Comparison of ENCODE assay signal across 14 cellular contexts in the genomic region with DNA sequence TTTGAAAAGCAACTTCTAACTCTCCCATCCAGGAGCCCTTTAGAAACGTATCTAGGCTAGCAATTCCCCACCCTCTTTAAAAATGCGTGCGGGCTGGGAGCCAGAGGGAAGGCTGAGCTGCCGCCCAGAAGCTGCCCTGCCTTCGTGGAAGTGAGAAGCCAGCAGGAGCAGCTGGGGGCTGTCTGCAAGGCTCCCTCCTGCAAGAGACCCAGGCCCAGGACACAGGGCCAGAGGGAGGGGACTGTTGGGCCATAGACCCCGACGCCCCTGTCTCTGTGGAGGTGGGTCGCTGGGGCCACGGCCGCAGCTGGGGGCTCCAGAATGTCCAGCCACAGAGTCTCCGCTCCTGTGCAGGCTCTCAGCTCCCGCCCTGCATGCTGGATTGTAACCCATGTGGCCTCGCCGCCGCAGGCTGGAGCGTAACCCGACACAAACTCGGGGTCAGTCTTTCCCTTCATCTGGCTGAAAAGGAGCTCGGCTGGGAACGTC. TPM values are rescaled to one million over a fixed set of nuclear protein-coding genes. Genes with fewer than 3 reads are reported as not detected.
DNase-seq lines count a peak whose midpoint lies in the region; ATAC-seq and TF ChIP-seq lines count a peak whose summit lies in the region.
"Had no signal": no experiment of that assay in that cellular context is flagged by ENCODE, and none has a peak within 500 bp of the region (broad histone marks: within the 10 kb centered on the region; RNA-seq: fewer than 3 reads in every experiment).

No MANE protein-coding gene starts in this region.

- H3K27ac ChIP-seq in cardiac muscle cell (no peak overlapping the region), osteoblast (ENCODE audit: low read depth, low read length) (peak overlapping the region; percentile 96), aorta (ENCODE audit: low read depth in 1 of 2, low read length in 2 of 2) (peak overlapping the region in 1 of 2 donors; percentile 66)
- H3K27ac ChIP-seq: A549 had no signal

- H3K36me3 ChIP-seq in cardiac muscle cell = no peaks in the 10 kb centered on the region
- no peaks in the 10 kb centered on the region for H3K36me3 ChIP-seq in osteoblast (ENCODE audit: insufficient read depth, low read length)
- no peaks in the 10 kb centered on the region for H3K36me3 ChIP-seq in aorta (ENCODE audit: control insufficient read depth in 1 of 2, insufficient read depth in 2 of 2, low read length in 1 of 2)

- no peak overlapping the region for H3K4me2 ChIP-seq in osteoblast (ENCODE audit: insufficient read depth, low read length)
- H3K4me2 ChIP-seq: A549 had no signal

- H3K27ac Mint-ChIP-seq in activated naive CD8-positive, alpha-beta T cell treated with anti-CD3 and anti-CD28 coated beads, Interleukin-2, amount 50 U/mL, for 24 hours = no peak overlapping the region
- H3K27ac Mint-ChIP-seq: immature natural killer cell; stimulated activated naive CD8-positive, alpha-beta T cell treated with anti-CD3 and anti-CD28 coated beads, Interleukin-15, Interleukin-2, amounts not matched to agents 100 ng/mL and 50 ng/mL, for 24 hours had no signal

- H3K9me3 Mint-ChIP-seq in activated T-cell treated with anti-CD3 and anti-CD28 coated beads, Interleukin-2, amount 50 U/mL, for 4 hours = peaks cover 3% of the 10 kb centered on the region
- H3K9me3 Mint-ChIP-seq in activated naive CD8-positive, alpha-beta T cell treated with anti-CD3 and anti-CD28 coated beads, Interleukin-2, amount 50 U/mL, for 24 hours = peaks cover 7% of the 10 kb centered on the region

- 54 to 58% methylated on average over 20 of the region's 20 CpGs for WGBS in aorta, 2 donors

- H3K27me3 ChIP-seq in cardiac muscle cell = no peaks in the 10 kb centered on the region
- no peaks in the 10 kb centered on the region for H3K27me3 ChIP-seq in osteoblast (ENCODE audit: insufficient read depth, low read length)
- H3K27me3 ChIP-seq in aorta (ENCODE audit: control insufficient read depth in 1 of 2, insufficient read depth in 2 of 2, low read length in 1 of 2) = no peaks in the 10 kb centered on the region

- peaks cover 6% of the 10 kb centered on the region for H3K4me1 Mint-ChIP-seq in activated T-cell treated with anti-CD3 and anti-CD28 coated beads, Interleukin-2, amount 50 U/mL, for 4 hours (ENCODE audit: low read depth)
- peaks cover 26% of the 10 kb centered on the region for H3K4me1 Mint-ChIP-seq in activated naive CD8-positive, alpha-beta T cell treated with anti-CD3 and anti-CD28 coated beads, Interleukin-2, amount 50 U/mL, for 24 hours
- H3K4me1 Mint-ChIP-seq: immature natural killer cell had no signal

- no peak for ATAC-seq in activated T-cell treated with anti-CD3 and anti-CD28 coated beads, Interleukin-2, amount 50 U/mL, for 4 hours
- ATAC-seq in aorta (ENCODE audit: low FRiP score) (peak; percentile 28), HG03469 (IDR thresholded peaks at IDR 0.05; ENCODE audit: unreplicated experiment) (no peak)
- ATAC-seq in activated naive CD8-positive, alpha-beta T cell treated with anti-CD3 and anti-CD28 coated beads, Interleukin-2, amount 50 U/mL, for 24 hours = no peak
- ATAC-seq: A549, HepG2, SK-N-SH treated with all-trans-retinoic acid at 6 μM for 48 hours had no signal

- no peak for TF ChIP-seq CTCF in cardiac muscle cell (IDR thresholded peaks at IDR 0.05; ENCODE audit: low read depth, low read length)
- no peak for TF ChIP-seq CTCF in osteoblast (IDR thresholded peaks at IDR 0.05; ENCODE audit: extremely low read depth, low read depth, low read length)

- no peak overlapping the region for H3K4me3 Mint-ChIP-seq in activated T-cell treated with anti-CD3 and anti-CD28 coated beads, Interleukin-2, amount 50 U/mL, for 4 hours
- H3K4me3 Mint-ChIP-seq in activated naive CD8-positive, alpha-beta T cell treated with anti-CD3 and anti-CD28 coated beads, Interleukin-2, amount 50 U/mL, for 24 hours = no peak overlapping the region
- H3K4me3 Mint-ChIP-seq: immature natural killer cell had no signal

- no peaks in the 10 kb centered on the region for H4K20me1 ChIP-seq in osteoblast (ENCODE audit: insufficient read depth, low read length)

- no peaks in the 10 kb centered on the region for H3K36me3 Mint-ChIP-seq in activated T-cell treated with anti-CD3 and anti-CD28 coated beads, Interleukin-2, amount 50 U/mL, for 4 hours (ENCODE audit: insufficient read depth)
- H3K36me3 Mint-ChIP-seq in activated naive CD8-positive, alpha-beta T cell treated with anti-CD3 and anti-CD28 coated beads, Interleukin-2, amount 50 U/mL, for 24 hours (ENCODE audit: low read depth) = no peaks in the 10 kb centered on the region
- H3K36me3 Mint-ChIP-seq: immature natural killer cell had no signal

- peak; percentile 1 for DNase-seq in activated T-cell treated with anti-CD3 and anti-CD28 coated beads, Interleukin-2, amount 50 U/mL, for 4 hours
- DNase-seq in activated T-cell treated with anti-CD3 and anti-CD28 coated beads for 4 hours (no peak), cardiac muscle cell (ENCODE audit: low read depth in 1 of 2, low spot score in 1 of 2) (peak; percentile 33 to 70), osteoblast (ENCODE audit: insufficient read length, low spot score, missing footprints) (peak; percentile 80), aorta (peak; percentile 78 to 86), NCI-H82 treated with DMSO at 0.1 percent for 48 hours (lab: John Stamatoyannopoulos, UW; ENCODE audit: unreplicated experiment) (no peak)
- DNase-seq in activated naive CD8-positive, alpha-beta T cell treated with anti-CD3 and anti-CD28 coated beads, Interleukin-2, amount 50 U/mL, for 24 hours = no peak
- DNase-seq: immature natural killer cell; stimulated activated CD4-positive, alpha-beta T cell treated with anti-CD3 and anti-CD28 coated beads, Interleukin-15, amount 100 ng/mL, for 24 hours had no signal

- H3K79me2 ChIP-seq in osteoblast (ENCODE audit: insufficient read depth, low read length) = no peaks in the 10 kb centered on the region

- intact Hi-C loops in aorta (cut with DNase I) = no loop called here

- H3K9me3 ChIP-seq in cardiac muscle cell (ENCODE audit: low read depth) = no peaks in the 10 kb centered on the region
- no peaks in the 10 kb centered on the region for H3K9me3 ChIP-seq in osteoblast (ENCODE audit: low read depth, low read length)
- H3K9me3 ChIP-seq in aorta (ENCODE audit: control insufficient read depth, low read length) = no peaks in the 10 kb centered on the region

- H3K27me3 Mint-ChIP-seq in activated T-cell treated with anti-CD3 and anti-CD28 coated beads, Interleukin-2, amount 50 U/mL, for 4 hours (ENCODE audit: low read depth) = peaks cover 36% of the 10 kb centered on the region
- peaks cover 20% of the 10 kb centered on the region for H3K27me3 Mint-ChIP-seq in activated naive CD8-positive, alpha-beta T cell treated with anti-CD3 and anti-CD28 coated beads, Interleukin-2, amount 50 U/mL, for 24 hours

- H3K4me3 ChIP-seq in cardiac muscle cell (no peak overlapping the region), osteoblast (ENCODE audit: insufficient read depth, low read length) (no peak overlapping the region), aorta (ENCODE audit: low read length in 2 of 2) (no peak overlapping the region)
- H3K4me3 ChIP-seq: A549 had no signal

- H2AFZ ChIP-seq in osteoblast (ENCODE audit: low read length) = peak overlapping the region; percentile 67

- H3K4me1 ChIP-seq in cardiac muscle cell (ENCODE audit: low read depth) (peaks cover 20% of the 10 kb centered on the region), osteoblast (ENCODE audit: insufficient read depth, low read length) (peaks cover 34% of the 10 kb centered on the region), aorta (ENCODE audit: control insufficient read depth in 1 of 2, insufficient read depth in 2 of 2, low read length in 2 of 2) (no peaks in the 10 kb centered on the region)
- H3K4me1 ChIP-seq: A549 had no signal

RNA-seq across cellular contexts. Expression of gene COL6A2, which starts 31.0 kb away (rescaled TPM):
- total RNA-seq in activated T-cell treated with anti-CD3 and anti-CD28 coated beads, Interleukin-2, amount 50 U/mL, for 4 hours = 1 to 10 TPM; 4.8 to 7.7 (median 5.7) TPM
- total RNA-seq in cardiac muscle cell (212 and 260 TPM in 2 replicates), osteoblast (1,184 and 1,265 TPM in 2 replicates), aorta (1,000 to 10,000 TPM; 1,386 to 1,431 TPM)
- polyA plus RNA-seq in cardiac muscle cell (153 and 216 TPM in 2 replicates), aorta (1,000 to 10,000 TPM in 1 of 2 donors, 100 to 1,000 TPM in 1; 335 to 3,611 TPM)

Comparison
In these comparisons a context has a peak if more than half of its experiments do, and no peak if none do; other contexts are left out.
1. DNase-seq: peak in activated T-cell treated with anti-CD3 and anti-CD28 coated beads, Interleukin-2, amount 50 U/mL, for 4 hours (single experiment), cardiac muscle cell (2 of 2), osteoblast (single experiment) and aorta (2 of 2); none in activated T-cell treated with anti-CD3 and anti-CD28 coated beads for 4 hours (single experiment), activated naive CD8-positive, alpha-beta T cell treated with anti-CD3 and anti-CD28 coated beads, Interleukin-2, amount 50 U/mL, for 24 hours (single experiment) and NCI-H82 treated with DMSO at 0.1 percent for 48 hours (single experiment).
2. RNA of gene COL6A2, which starts 31.0 kb away (total RNA-seq): 1,386 to 1,431 TPM in aorta, 1,184 to 1,265 TPM in osteoblast and 212 to 260 TPM in cardiac muscle cell; 4.8 to 7.7 TPM in activated T-cell treated with anti-CD3 and anti-CD28 coated beads, Interleukin-2, amount 50 U/mL, for 4 hours; every median in the first group is over 10 times any median in the second.